In genomic region chr15:77993374-77993911, GRCh38 we compare ENCODE assay signal across 9 cellular contexts.
DNase-seq lines count a peak whose midpoint lies in the region; ATAC-seq, FAIRE-seq and TF ChIP-seq lines count a peak whose summit lies in the region.
"Had no signal": no experiment of that assay in that cellular context is flagged by ENCODE, and none has a peak within 500 bp of the region (broad histone marks: within the 10 kb centered on the region; RNA-seq: fewer than 3 reads in every experiment).

No MANE protein-coding gene starts in this region.

- peaks cover 13% of the 10 kb centered on the region for H3K36me3 ChIP-seq in left ventricle myocardium inferior

- no peaks in the 10 kb centered on the region for H3K9me3 ChIP-seq in left ventricle myocardium inferior (replicated peaks)

- no peaks in the 10 kb centered on the region for H3K9me3 Mint-ChIP-seq in activated B cell treated with CpG ODN at 0.5 μM for 24 hours
- H3K9me3 Mint-ChIP-seq in stimulated activated memory B cell treated with anti-CD40 and anti-IgM and Interleukin-4, amounts not matched to agents 10 μg/mL and 1 μg/mL and 100 μg/mL, for 72 hours: no peaks in the 10 kb centered on the region

- intact Hi-C loops in activated B cell treated with CpG ODN at 0.5 μM for 24 hours (cut with micrococcal nuclease): loop anchor here (5.0 to 10.0 kb wide), 3 partner anchors 74 to 444 kb away; partner anchors contain the start of gene IREB2
- intact Hi-C loops in left ventricle myocardium inferior (cut with micrococcal nuclease): no loop called here

- no peaks in the 10 kb centered on the region for H3K27me3 Mint-ChIP-seq in activated B cell treated with CpG ODN at 0.5 μM for 24 hours
- no peaks in the 10 kb centered on the region for H3K27me3 Mint-ChIP-seq in stimulated activated memory B cell treated with anti-CD40 and anti-IgM and Interleukin-4, amounts not matched to agents 10 μg/mL and 1 μg/mL and 100 μg/mL, for 72 hours

- FAIRE-seq in D721Med (lab: Jason Lieb, UNC): no peak
- FAIRE-seq: K562 had no signal

- H3K27me3 ChIP-seq in left ventricle myocardium inferior (ENCODE audit: low read depth): no peaks in the 10 kb centered on the region

- peak overlapping the region; percentile 71 for H3K4me3 Mint-ChIP-seq in activated B cell treated with CpG ODN at 0.5 μM for 24 hours
- peak overlapping the region; percentile 65 for H3K4me3 Mint-ChIP-seq in stimulated activated memory B cell treated with anti-CD40 and anti-IgM and Interleukin-4, amounts not matched to agents 10 μg/mL and 1 μg/mL and 100 μg/mL, for 72 hours

- H3K4me3 ChIP-seq in left ventricle myocardium inferior: no peak overlapping the region
- H3K4me3 ChIP-seq: K562 had no signal

- peak overlapping the region; percentile 86 for H3K27ac ChIP-seq in left ventricle myocardium inferior (replicated peaks)

- peaks cover 9% of the 10 kb centered on the region for H3K36me3 Mint-ChIP-seq in activated B cell treated with CpG ODN at 0.5 μM for 24 hours (ENCODE audit: low read depth)
- peaks cover 12% of the 10 kb centered on the region for H3K36me3 Mint-ChIP-seq in stimulated activated memory B cell treated with anti-CD40 and anti-IgM and Interleukin-4, amounts not matched to agents 10 μg/mL and 1 μg/mL and 100 μg/mL, for 72 hours

- no peak for DNase-seq in activated B cell treated with CpG ODN at 0.5 μM for 24 hours
- DNase-seq in left ventricle myocardium inferior: no peak
- DNase-seq in putamen (ENCODE audit: low spot score): no peak
- no peak for DNase-seq in D721Med (ENCODE audit: insufficient read length, low spot score)
- no peak for DNase-seq in NCI-H1092 treated with DMSO at 0.1 percent for 48 hours (lab: John Stamatoyannopoulos, UW)

- CTCF ChIA-PET in activated B cell treated with CpG ODN at 0.5 μM for 24 hours (lab: Charles Lee): interaction anchor here (0.9 to 2.5 kb wide), 4 partner anchors 25 to 115 kb away, joined by 3 to 14 read pairs (median 3); no protein-coding TSS in a partner anchor

- peaks cover 48% of the 10 kb centered on the region for H3K4me1 Mint-ChIP-seq in activated B cell treated with CpG ODN at 0.5 μM for 24 hours
- H3K4me1 Mint-ChIP-seq in stimulated activated memory B cell treated with anti-CD40 and anti-IgM and Interleukin-4, amounts not matched to agents 10 μg/mL and 1 μg/mL and 100 μg/mL, for 72 hours: peaks cover 57% of the 10 kb centered on the region

- peak; percentile 5 for ATAC-seq in GM19452 (IDR thresholded peaks at IDR 0.05; ENCODE audit: unreplicated experiment)
- ATAC-seq in activated B cell treated with CpG ODN at 0.5 μM for 24 hours (ENCODE audit: low read depth): peak; percentile 3
- ATAC-seq in stimulated activated memory B cell treated with anti-CD40 and anti-IgM and Interleukin-4, amounts not matched to agents 10 μg/mL and 1 μg/mL and 100 μg/mL, for 72 hours: no peak
- ATAC-seq in HG02885 (IDR thresholded peaks at IDR 0.05; ENCODE audit: poor library complexity, unreplicated experiment): no peak

- peaks cover 81% of the 10 kb centered on the region for H3K4me1 ChIP-seq in left ventricle myocardium inferior

- no peak for TF ChIP-seq CTCF in activated B cell treated with CpG ODN at 0.5 μM for 24 hours (IDR thresholded peaks at IDR 0.05)
- no peak for TF ChIP-seq CTCF in left ventricle myocardium inferior (IDR thresholded peaks at IDR 0.05; ENCODE audit: borderline replicate concordance)
- TF ChIP-seq CTCF in D721Med (IDR thresholded peaks at IDR 0.05; ENCODE audit: insufficient read depth, missing control alignments): no peak

- POLR2A ChIA-PET in activated B cell treated with CpG ODN at 0.5 μM for 24 hours (lab: Charles Lee): interaction anchor here (1.1 to 1.4 kb wide), 3 partner anchors 26 to 95 kb away, joined by 4 to 6 read pairs (median 4); no protein-coding TSS in a partner anchor

- H3K27ac Mint-ChIP-seq in activated B cell treated with CpG ODN at 0.5 μM for 24 hours: peak overlapping the region; percentile 88
- H3K27ac Mint-ChIP-seq in stimulated activated memory B cell treated with anti-CD40 and anti-IgM and Interleukin-4, amounts not matched to agents 10 μg/mL and 1 μg/mL and 100 μg/mL, for 72 hours: peak overlapping the region; percentile 91

Comparison
In these comparisons a context has a peak if more than half of its experiments do, and no peak if none do; other contexts are left out.
1. ATAC-seq: peak in GM19452 (single experiment) and activated B cell treated with CpG ODN at 0.5 μM for 24 hours (single experiment); none in stimulated activated memory B cell treated with anti-CD40 and anti-IgM and Interleukin-4, amounts not matched to agents 10 μg/mL and 1 μg/mL and 100 μg/mL, for 72 hours (single experiment) and HG02885 (single experiment).